ENCODE assay signal across 21 cellular contexts in genomic region chr6:68834561-68834960, GRCh38.
DNase-seq lines count a peak whose midpoint lies in the region; ATAC-seq, FAIRE-seq and TF ChIP-seq lines count a peak whose summit lies in the region.
"Had no signal": no experiment of that assay in that cellular context is flagged by ENCODE, and none has a peak within 500 bp of the region (broad histone marks: within the 10 kb centered on the region; RNA-seq: fewer than 3 reads in every experiment).

No MANE protein-coding gene starts in this region.

- CTCF ChIA-PET in K562 (lab: Yijun Ruan, JAX; ENCODE audit: low intra/inter-chr PET ratio) = no interaction called here

- POLR2A ChIA-PET in K562 (lab: Yijun Ruan, JAX) = no interaction called here

- H3K27me3 ChIP-seq in K562 (ENCODE audit: control insufficient read depth in 2 of 2, insufficient read depth in 2 of 2, low read length in 2 of 2) = no peaks in the 10 kb centered on the region
- H3K27me3 ChIP-seq: BLaER1 treated with 17β-estradiol and CSF1 and Interleukin-3, amounts not matched to agents 10 nM and 100 nM; SJCRH30 had no signal

- 12% methylated on average over 5 of the region's 5 CpGs for WGBS in K562 (ENCODE audit: insufficient coverage, low coverage, missing lambda C conversion rate)

- no peak overlapping the region for H3K4me3 ChIP-seq in K562
- H3K4me3 ChIP-seq in foreskin fibroblast (ENCODE audit: low read depth in 1 of 2, low read length in 2 of 2) = no peak overlapping the region
- H3K4me3 ChIP-seq: BLaER1 treated with 17β-estradiol and CSF1 and Interleukin-3, amounts not matched to agents 10 nM and 100 nM; SJCRH30 had no signal

- in situ Hi-C loops in K562 (cut with MboI) = no loop called here

- no peaks in the 10 kb centered on the region for H3K36me3 ChIP-seq in K562 (ENCODE audit: control insufficient read depth, insufficient read depth, low read length)
- H3K36me3 ChIP-seq: BLaER1 treated with 17β-estradiol and CSF1 and Interleukin-3, amounts not matched to agents 10 nM and 100 nM; SJCRH30 had no signal

- no peak for TF ChIP-seq EP300 in K562 (IDR thresholded peaks at IDR 0.05; ENCODE audit: low read length)

- H3K4me2 ChIP-seq in K562 (ENCODE audit: insufficient read depth, low read length) = 0 out of 2 replicates have a peak overlapping the region, but pooled peaks have one; percentile 4
- H3K4me2 ChIP-seq: BLaER1 treated with 17β-estradiol and CSF1 and Interleukin-3, amounts not matched to agents 10 nM and 100 nM had no signal

- H3K79me2 ChIP-seq in K562 (ENCODE audit: control insufficient read depth, insufficient read depth, low read length) = no peaks in the 10 kb centered on the region

- peak overlapping the region; percentile 46; the same call in 1 of the 3 replicates for H3K27ac ChIP-seq in K562 (ENCODE audit: extremely low read depth, low read depth, low read length)
- H3K27ac ChIP-seq: BLaER1 treated with 17β-estradiol and CSF1 and Interleukin-3, amounts not matched to agents 10 nM and 100 nM; SJCRH30 had no signal

- peak; percentile 29 for DNase-seq in HT1080 (ENCODE audit: low read depth)
- peak in 1 of 4 experiments; percentile 54 for DNase-seq in K562 (ENCODE audit: extremely low read depth in 1 of 4, low spot score in 3 of 4)
- peak; percentile 13 to 59 for DNase-seq in foreskin fibroblast
- DNase-seq in stromal cell of bone marrow (ENCODE audit: low read depth) = peak; percentile 2
- DNase-seq in SKM-1 treated with dmso at 0.1 percent for 144 hours (lab: John Stamatoyannopoulos, UW; ENCODE audit: unreplicated experiment) = no peak
- no peak for DNase-seq in cortex of kidney (lab: John Stamatoyannopoulos, UW)
- no peak for DNase-seq in HPDE6-E6E7 (ENCODE audit: extremely low spot score)
- DNase-seq: activated CD4-positive, alpha-beta T cell treated with anti-CD3 and anti-CD28 coated beads for 48 hours; activated effector memory CD4-positive, alpha-beta T cell treated with anti-CD3 and anti-CD28 coated beads, Interleukin-2, amount 50 U/mL, for 16 hours; activated naive CD8-positive, alpha-beta T cell treated with anti-CD3 and anti-CD28 coated beads, Interleukin-2, amount 10 ng/mL, durations not matched to agents 7 days and 5 days; aorta; DMS79; GF-D8; glutamatergic neuron; RPMI8226; SJCRH30; stimulated activated CD4-positive, alpha-beta T cell treated with anti-CD3 and anti-CD28 coated beads, Interleukin-2, amount 100 ng/mL, for 24 hours; T-cell had no signal

- no peak for FAIRE-seq in K562 (lab: Jason Lieb, UNC)

- intact Hi-C loops in K562 (cut with micrococcal nuclease) = loop anchor here (5.0 kb wide), 1 partner anchor 133 kb away; no protein-coding TSS in a partner anchor

- H3K9ac ChIP-seq in K562 (ENCODE audit: insufficient read depth in 1 of 2, low read depth in 2 of 2, low read length in 2 of 2) = peak overlapping the region in 1 of 2 experiments; percentile 14; a peak in 1 of 4 replicates
- H3K9ac ChIP-seq: BLaER1 treated with 17β-estradiol and CSF1 and Interleukin-3, amounts not matched to agents 10 nM and 100 nM had no signal

- no peaks in the 10 kb centered on the region for H3K9me3 ChIP-seq in K562 (replicated peaks; ENCODE audit: control insufficient read depth, insufficient read depth, low read depth, low read length)
- H3K9me3 ChIP-seq: BLaER1 treated with 17β-estradiol and CSF1 and Interleukin-3, amounts not matched to agents 10 nM and 100 nM; SJCRH30 had no signal

- H2AFZ ChIP-seq in K562 (ENCODE audit: low read depth, low read length) = peak overlapping the region; percentile 66

- BruUV-seq in K562 (replicated peaks; lab: Mats Ljungman, UMichigan) = no TSS peak

- H3K4me1 ChIP-seq in K562 (replicated peaks in 1 of 2; ENCODE audit: control insufficient read depth in 2 of 2, insufficient read depth in 2 of 2, low read length in 2 of 2) = no peaks in the 10 kb centered on the region
- H3K4me1 ChIP-seq: BLaER1 treated with 17β-estradiol and CSF1 and Interleukin-3, amounts not matched to agents 10 nM and 100 nM; SJCRH30 had no signal

- no peaks in the 10 kb centered on the region for H4K20me1 ChIP-seq in K562 (replicated peaks; ENCODE audit: control insufficient read depth, insufficient read depth, low read length)
- H4K20me1 ChIP-seq: BLaER1 treated with 17β-estradiol and CSF1 and Interleukin-3, amounts not matched to agents 10 nM and 100 nM had no signal

- no peak for TF ChIP-seq POLR2A in K562 (conservative IDR thresholded peaks at IDR 0.05)

- TF ChIP-seq CTCF in K562 (IDR thresholded peaks at IDR 0.05 in 2 of 3, conservative IDR thresholded peaks at IDR 0.05 in 1 of 3; ENCODE audit: insufficient read depth in 2 of 3, low read depth in 1 of 3, low read length in 3 of 3) (no peak), foreskin fibroblast (IDR thresholded peaks at IDR 0.05; ENCODE audit: low read depth, low read length) (no peak)

- peak; percentile 82 for ATAC-seq in K562
- ATAC-seq in HG03521 (IDR thresholded peaks at IDR 0.05; ENCODE audit: unreplicated experiment) = no peak
- ATAC-seq: HCT116, T-cell had no signal

- H3K9me1 ChIP-seq in K562 (ENCODE audit: control insufficient read depth, insufficient read depth, low read length) = no peaks in the 10 kb centered on the region

- no peak for TF ChIP-seq RAD21 in K562 (CRISPR knock-in tag; conservative IDR thresholded peaks at IDR 0.05 in 1 of 2, IDR thresholded peaks at IDR 0.05 in 1 of 2)

TF ChIP-seq in K562, 482 proteins besides CTCF, POLR2A, EP300 and RAD21 (continues in another document):
- TF ChIP-seq NFXL1 (CRISPR knock-in tag; IDR thresholded peaks at IDR 0.05) (no peak), ID3 (CRISPR knock-in tag; IDR thresholded peaks at IDR 0.05) (no peak), ID3 (tag; IDR thresholded peaks at IDR 0.05) (no peak), BRF1 (IDR thresholded peaks at IDR 0.05; ENCODE audit: borderline replicate concordance, extremely low read depth, insufficient read length) (no peak), ZSCAN32 (CRISPR knock-in tag; IDR thresholded peaks at IDR 0.05) (no peak), CREB3L1 (IDR thresholded peaks at IDR 0.05; ENCODE audit: borderline replicate concordance, low read depth) (no peak), ZKSCAN1 (IDR thresholded peaks at IDR 0.05; ENCODE audit: low read depth, low read length) (no peak), ZFP1 (CRISPR knock-in tag; IDR thresholded peaks at IDR 0.05) (no peak), KAT7 (CRISPR knock-in tag; IDR thresholded peaks at IDR 0.05; ENCODE audit: borderline replicate concordance) (no peak), NFE2 (IDR thresholded peaks at IDR 0.05; ENCODE audit: low read depth) (peak; percentile 70), PTBP1 (IDR thresholded peaks at IDR 0.05; ENCODE audit: low read depth, low read length) (no peak), KDM2B (CRISPR knock-in tag; IDR thresholded peaks at IDR 0.05) (no peak), ZNF175 (CRISPR knock-in tag; IDR thresholded peaks at IDR 0.05; ENCODE audit: low read depth) (no peak), RB1 (IDR thresholded peaks at IDR 0.05; ENCODE audit: low read depth) (no peak), MAFG (tag; conservative IDR thresholded peaks at IDR 0.05) (peak; percentile 76), BRCA1 (IDR thresholded peaks at IDR 0.05) (no peak), BRCA1 (CRISPR knock-in tag; IDR thresholded peaks at IDR 0.05) (no peak), C11orf30 (IDR thresholded peaks at IDR 0.05; ENCODE audit: low read depth) (peak; percentile 51; the same call in 1 of the 2 replicates), JUND (IDR thresholded peaks at IDR 0.05; ENCODE audit: borderline replicate concordance, low read depth, low read length) (peak; percentile 42; the same call in 1 of the 2 replicates), JUND (tag; IDR thresholded peaks at IDR 0.05; ENCODE audit: borderline replicate concordance, low read depth, low read length) (0 out of 3 replicates have a peak, but pooled peaks have one; percentile 23), NR4A1 (CRISPR knock-in tag; IDR thresholded peaks at IDR 0.05) (no peak), NR4A1 (tag; IDR thresholded peaks at IDR 0.05) (no peak), MAFF (IDR thresholded peaks at IDR 0.05; ENCODE audit: low read length) (peak; percentile 51; the same call in 1 of the 2 replicates), ZNF316 (IDR thresholded peaks at IDR 0.05) (peak; percentile 66), KLF16 (IDR thresholded peaks at IDR 0.05) (no peak), SMAD3 (CRISPR knock-in tag; conservative IDR thresholded peaks at IDR 0.05) (no peak), DLX4 (CRISPR knock-in tag; IDR thresholded peaks at IDR 0.05) (no peak), RBFOX2 (IDR thresholded peaks at IDR 0.05; ENCODE audit: low read depth, low read length) (no peak), HMG20B (CRISPR knock-in tag; IDR thresholded peaks at IDR 0.05) (no peak), HIVEP1 (CRISPR knock-in tag; IDR thresholded peaks at IDR 0.05) (no peak), MYC (IDR thresholded peaks at IDR 0.05; ENCODE audit: low read depth, low read length) (no peak), MYC (CRISPR knock-in tag; IDR thresholded peaks at IDR 0.05; ENCODE audit: borderline replicate concordance, low read depth) (no peak), KLF6 (CRISPR knock-in tag; IDR thresholded peaks at IDR 0.05; ENCODE audit: borderline replicate concordance) (no peak)

Comparison
In these comparisons a context has a peak if more than half of its experiments do, and no peak if none do; other contexts are left out.
1. DNase-seq: peak in HT1080 (single experiment), foreskin fibroblast (2 of 2) and stromal cell of bone marrow (single experiment); none in SKM-1 treated with dmso at 0.1 percent for 144 hours (single experiment), cortex of kidney (single experiment) and HPDE6-E6E7 (single experiment).